1 cellular context compared by ENCODE assay signal in the genomic region with DNA sequence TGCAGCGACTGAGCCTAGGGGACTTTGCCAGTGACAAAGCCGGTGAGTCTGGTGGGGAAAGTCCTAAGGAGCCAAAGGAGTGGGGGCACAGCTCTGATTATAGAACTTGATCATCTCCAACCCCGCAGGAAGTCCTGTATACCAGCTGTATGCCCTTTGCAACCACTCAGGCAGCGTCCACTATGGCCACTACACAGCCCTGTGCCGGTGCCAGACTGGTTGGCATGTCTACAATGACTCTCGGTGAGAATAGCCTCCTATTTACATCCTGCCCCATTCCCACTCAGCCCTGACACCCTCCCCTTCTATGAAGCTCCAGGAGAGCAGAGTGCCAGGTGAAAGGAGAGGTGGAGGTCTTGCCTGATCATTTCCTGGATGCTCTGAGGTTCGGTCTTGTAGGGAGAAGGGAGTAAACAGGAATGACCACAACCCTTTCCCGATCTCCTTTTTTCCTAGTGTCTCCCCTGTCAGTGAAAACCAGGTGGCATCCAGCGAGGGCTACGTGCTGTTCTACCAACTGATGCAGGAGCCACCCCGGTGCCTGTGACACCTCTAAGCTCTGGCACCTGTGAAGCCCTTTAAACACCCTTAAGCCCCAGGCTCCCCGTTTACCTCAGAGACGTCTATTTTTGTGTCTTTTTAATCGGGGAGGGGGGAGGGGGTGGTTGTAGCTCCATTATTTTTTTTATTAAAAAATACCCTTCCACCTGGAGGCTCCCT.
TF ChIP-seq lines count a peak whose summit lies in the region.

No MANE protein-coding gene starts in this region.

TF ChIP-seq in H1, 55 proteins besides CTCF, POLR2A, EP300 and RAD21:
- TF ChIP-seq, protein P1, sequence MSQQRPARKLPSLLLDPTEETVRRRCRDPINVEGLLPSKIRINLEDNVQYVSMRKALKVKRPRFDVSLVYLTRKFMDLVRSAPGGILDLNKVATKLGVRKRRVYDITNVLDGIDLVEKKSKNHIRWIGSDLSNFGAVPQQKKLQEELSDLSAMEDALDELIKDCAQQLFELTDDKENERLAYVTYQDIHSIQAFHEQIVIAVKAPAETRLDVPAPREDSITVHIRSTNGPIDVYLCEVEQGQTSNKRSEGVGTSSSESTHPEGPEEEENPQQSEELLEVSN (IDR thresholded peaks at IDR 0.05) = no peak
- TF ChIP-seq CHD1 (IDR thresholded peaks at IDR 0.05; ENCODE audit: low read depth, low read length) (no peak), CREB1 (IDR thresholded peaks at IDR 0.05) (no peak), SP4 (IDR thresholded peaks at IDR 0.05; ENCODE audit: low read length) (no peak), GTF2F1 (IDR thresholded peaks at IDR 0.05; ENCODE audit: borderline replicate concordance, low read depth, low read length) (no peak), SP1 (IDR thresholded peaks at IDR 0.05; ENCODE audit: low read depth, low read length) (no peak), CTBP2 (IDR thresholded peaks at IDR 0.05; ENCODE audit: borderline replicate concordance, insufficient read depth, insufficient read length, low read length) (no peak), SIRT6 (IDR thresholded peaks at IDR 0.05; ENCODE audit: low read length) (no peak), RNF2 (IDR thresholded peaks at IDR 0.05; ENCODE audit: borderline replicate concordance, low read depth, low read length, missing control alignments, poor library complexity, severe bottlenecking) (no peak), CBX8 (IDR thresholded peaks at IDR 0.05; ENCODE audit: borderline replicate concordance, low read depth, low read length) (no peak), KDM5A (IDR thresholded peaks at IDR 0.05; ENCODE audit: low read length) (no peak)
TF ChIP-seq in H1: peak in this region for 0.
